In the genomic region with DNA sequence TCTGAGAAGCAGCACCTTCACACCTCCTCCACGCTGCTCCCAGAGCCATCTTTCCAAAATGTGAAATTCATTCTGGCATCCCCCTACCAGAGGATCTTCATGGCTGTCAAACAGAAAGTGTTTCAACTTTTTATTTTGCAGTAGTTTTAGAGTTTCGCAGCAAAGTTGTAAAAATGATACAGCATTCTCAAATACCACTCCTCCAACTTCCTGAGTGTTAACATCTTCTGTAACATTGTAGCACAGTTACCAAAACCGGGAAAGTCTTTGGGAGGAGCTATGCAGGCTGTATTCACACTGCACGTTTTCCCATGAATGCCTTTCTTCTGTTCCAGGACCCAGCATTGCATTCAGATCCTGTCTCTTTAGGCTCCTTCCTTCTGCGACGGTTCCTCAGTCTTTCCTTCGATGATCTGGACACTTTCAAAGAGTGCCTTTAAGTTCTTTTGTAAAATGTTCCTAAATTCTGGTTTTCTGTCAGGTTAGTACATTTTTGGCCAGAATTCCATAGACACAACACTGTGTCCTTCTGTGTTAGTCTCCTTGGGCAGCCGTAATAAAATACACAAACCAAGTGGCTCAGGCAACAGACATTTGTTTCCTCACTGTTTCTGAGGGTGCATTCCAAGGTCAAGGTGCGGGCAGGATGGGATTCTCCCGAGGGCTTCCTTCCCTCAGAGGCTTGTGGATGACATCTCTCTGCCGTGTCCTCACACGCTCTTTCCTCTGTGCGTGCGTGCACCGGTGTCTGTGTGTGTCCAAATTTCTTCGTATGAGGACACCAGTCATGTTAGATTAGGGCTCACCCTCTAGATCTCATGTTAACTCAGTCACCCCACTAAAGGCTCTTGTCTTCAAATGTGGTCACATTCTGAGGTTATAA, we compare ENCODE assay signal across 11 cellular contexts.
"Had no signal": no experiment of that assay in that cellular context is flagged by ENCODE, and none has a peak within 500 bp of the region (broad histone marks: within the 10 kb centered on the region; RNA-seq: fewer than 3 reads in every experiment).

No MANE protein-coding gene starts in this region.

- DNase-seq: activated CD8-positive, alpha-beta memory T cell treated with anti-CD3 and anti-CD28 coated beads, Interleukin-2, amount 10 ng/mL, durations not matched to agents 7 days and 5 days; activated effector memory CD4-positive, alpha-beta T cell treated with anti-CD3 and anti-CD28 coated beads, Interleukin-2, amount 50 U/mL, for 16 hours; activated T-cell treated with anti-CD3 and anti-CD28 coated beads, Interleukin-2, amount 50 U/mL, for 24 hours; esophagus squamous epithelium had no signal

- H3K27ac ChIP-seq: esophagus squamous epithelium, left lung, neutrophil, skin epidermis, thyroid gland had no signal

- H3K27me3 ChIP-seq: esophagus squamous epithelium, left lung, neutrophil, thyroid gland, uterus had no signal

- H3K27me3 Mint-ChIP-seq: activated CD8-positive, alpha-beta memory T cell treated with anti-CD3 and anti-CD28 coated beads, Interleukin-2, amount 10 ng/mL, durations not matched to agents 7 days and 5 days; activated naive CD8-positive, alpha-beta T cell; activated T-cell treated with anti-CD3 and anti-CD28 coated beads, Interleukin-2, amount 50 U/mL, for 24 hours; brain had no signal

- H3K4me3 Mint-ChIP-seq: activated CD8-positive, alpha-beta memory T cell treated with anti-CD3 and anti-CD28 coated beads, Interleukin-2, amount 10 ng/mL, durations not matched to agents 7 days and 5 days; activated naive CD8-positive, alpha-beta T cell; activated T-cell treated with anti-CD3 and anti-CD28 coated beads, Interleukin-2, amount 50 U/mL, for 24 hours; brain had no signal

- H3K27ac Mint-ChIP-seq: activated CD8-positive, alpha-beta memory T cell treated with anti-CD3 and anti-CD28 coated beads, Interleukin-2, amount 10 ng/mL, durations not matched to agents 7 days and 5 days; activated naive CD8-positive, alpha-beta T cell; activated T-cell treated with anti-CD3 and anti-CD28 coated beads, Interleukin-2, amount 50 U/mL, for 24 hours had no signal

- H3K9me3 ChIP-seq: esophagus squamous epithelium, left lung, neutrophil, thyroid gland, uterus had no signal

- H3K36me3 ChIP-seq: esophagus squamous epithelium, left lung, neutrophil, thyroid gland, uterus had no signal

- H3K4me3 ChIP-seq: esophagus squamous epithelium, left lung, skin epidermis, thyroid gland, uterus had no signal

- ATAC-seq: activated CD8-positive, alpha-beta memory T cell treated with anti-CD3 and anti-CD28 coated beads, Interleukin-2, amount 10 ng/mL, durations not matched to agents 7 days and 5 days had no signal
